In genomic region chr15:62119926-62120273, GRCh38 we compare ENCODE assay signal across 13 cellular contexts. TPM values are rescaled to one million over a fixed set of nuclear protein-coding genes. Genes with fewer than 3 reads are reported as not detected.
DNase-seq lines count a peak whose midpoint lies in the region; ATAC-seq, FAIRE-seq and TF ChIP-seq lines count a peak whose summit lies in the region.
"Had no signal": no experiment of that assay in that cellular context is flagged by ENCODE, and none has a peak within 500 bp of the region (broad histone marks: within the 10 kb centered on the region; RNA-seq: fewer than 3 reads in every experiment).

No MANE protein-coding gene starts in this region.

- no peak for TF ChIP-seq RAD21 in K562 (CRISPR knock-in tag; conservative IDR thresholded peaks at IDR 0.05 in 1 of 2, IDR thresholded peaks at IDR 0.05 in 1 of 2)

- H3K9ac ChIP-seq in K562 (ENCODE audit: insufficient read depth in 1 of 2, low read depth in 2 of 2, low read length in 2 of 2), result no peak overlapping the region

- no peak overlapping the region for H2AFZ ChIP-seq in K562 (ENCODE audit: low read depth, low read length)
- no peak overlapping the region for H2AFZ ChIP-seq in osteoblast (ENCODE audit: low read length)

- peak overlapping the region; percentile 87 for H3K27ac ChIP-seq in A673 (ENCODE audit: low read depth, low read length, poor library complexity, severe bottlenecking)
- no peak overlapping the region for H3K27ac ChIP-seq in K562 (ENCODE audit: extremely low read depth, low read depth, low read length)
- H3K27ac ChIP-seq in osteoblast (ENCODE audit: low read depth, low read length), result peak overlapping the region; percentile 78

- no peak for FAIRE-seq in K562 (lab: Jason Lieb, UNC)

- POLR2A ChIA-PET in A673 (lab: Charles Lee; ENCODE audit: low non-redundant PET), result no interaction called here
- POLR2A ChIA-PET in K562 (lab: Yijun Ruan, JAX), result no interaction called here

- peaks cover 82% of the 10 kb centered on the region for H3K4me1 Mint-ChIP-seq in Calu3 (ENCODE audit: low read depth, unreplicated experiment)
- peaks cover 11 to 35% of the 10 kb centered on the region in 2 donors for H3K4me1 Mint-ChIP-seq in effector memory CD8-positive, alpha-beta T cell (ENCODE audit: low read depth in 2 of 2)

- H3K27ac Mint-ChIP-seq in Calu3 (ENCODE audit: unreplicated experiment), result peak overlapping the region; percentile 69
- peak overlapping the region in 1 of 2 donors; percentile 95 for H3K27ac Mint-ChIP-seq in effector memory CD8-positive, alpha-beta T cell

- DNase-seq in A673 (ENCODE audit: low spot score) (no peak), Calu3 (no peak), K562 (ENCODE audit: extremely low read depth in 1 of 4, low spot score in 3 of 4) (no peak), osteoblast (ENCODE audit: insufficient read length, low spot score, missing footprints) (no peak), occipital lobe (lab: John Stamatoyannopoulos, UW) (no peak)
- no peak for DNase-seq in stimulated activated CD4-positive, alpha-beta T cell treated with anti-CD3 and anti-CD28 coated beads, Interleukin-1b, Interleukin-23, amount 100 ng/mL, for 48 hours
- DNase-seq in effector memory CD8-positive, alpha-beta T cell, result no peak
- DNase-seq: activated CD8-positive, alpha-beta memory T cell treated with anti-CD3 and anti-CD28 coated beads, Interleukin-2, amount 50 U/mL, for 4 hours; Karpas-422; naive B cell; NCI-H2081 treated with DMSO at 0.1 percent for 48 hours; stimulated activated CD4-positive, alpha-beta T cell treated with anti-CD3 and anti-CD28 coated beads, Interleukin-12 subunit alpha, Interleukin-12 subunit beta, amount 100 ng/mL, for 4 hours had no signal

- H3K9me3 ChIP-seq in A673 (ENCODE audit: low read depth, low read length, poor library complexity, severe bottlenecking), result no peaks in the 10 kb centered on the region
- H3K9me3 ChIP-seq in K562 (replicated peaks; ENCODE audit: control insufficient read depth, insufficient read depth, low read depth, low read length), result no peaks in the 10 kb centered on the region
- no peaks in the 10 kb centered on the region for H3K9me3 ChIP-seq in osteoblast (ENCODE audit: low read depth, low read length)

- H3K9me3 Mint-ChIP-seq in Calu3 (ENCODE audit: low read depth, unreplicated experiment), result peaks cover 5% of the 10 kb centered on the region
- H3K9me3 Mint-ChIP-seq in effector memory CD8-positive, alpha-beta T cell, result no peaks in the 10 kb centered on the region
- H3K9me3 Mint-ChIP-seq: naive B cell had no signal

- H3K4me1 ChIP-seq in A673 (ENCODE audit: insufficient read depth, low read length, poor library complexity, severe bottlenecking) (peaks cover 40% of the 10 kb centered on the region), K562 (replicated peaks in 1 of 2; ENCODE audit: control insufficient read depth in 2 of 2, insufficient read depth in 2 of 2, low read length in 2 of 2) (peaks cover 0 to 6% of the 10 kb centered on the region in 2 experiments; a peak in 2 of 5 replicates), osteoblast (ENCODE audit: insufficient read depth, low read length) (peaks cover 13% of the 10 kb centered on the region)

- TF ChIP-seq CTCF in A673 (conservative IDR thresholded peaks at IDR 0.05; ENCODE audit: low read depth, low read length) (no peak), Calu3 (IDR thresholded peaks at IDR 0.05; ENCODE audit: unreplicated experiment) (no peak), K562 (IDR thresholded peaks at IDR 0.05 in 2 of 3, conservative IDR thresholded peaks at IDR 0.05 in 1 of 3; ENCODE audit: insufficient read depth in 2 of 3, low read depth in 1 of 3, low read length in 3 of 3) (no peak), osteoblast (IDR thresholded peaks at IDR 0.05; ENCODE audit: extremely low read depth, low read depth, low read length) (no peak)

- ATAC-seq in K562, result no peak
- ATAC-seq in effector memory CD8-positive, alpha-beta T cell (replicated peaks), result no peak
- no peak for ATAC-seq in GM18909 (IDR thresholded peaks at IDR 0.05; ENCODE audit: poor library complexity, unreplicated experiment)

- no peak for TF ChIP-seq POLR2A in K562 (conservative IDR thresholded peaks at IDR 0.05)

- peaks cover 16% of the 10 kb centered on the region for H3K36me3 Mint-ChIP-seq in Calu3 (ENCODE audit: insufficient read depth, unreplicated experiment)
- H3K36me3 Mint-ChIP-seq in effector memory CD8-positive, alpha-beta T cell (ENCODE audit: insufficient read depth), result peaks cover 3% of the 10 kb centered on the region
- H3K36me3 Mint-ChIP-seq: naive B cell had no signal

- CTCF ChIA-PET in A673 (lab: Charles Lee), result no interaction called here
- CTCF ChIA-PET in Calu3 (lab: Charles Lee), result interaction anchor here (1.0 to 1.1 kb wide), 2 partner anchors 51 to 135 kb away, joined by 6 to 7 read pairs; no protein-coding TSS in a partner anchor
- CTCF ChIA-PET in K562 (lab: Yijun Ruan, JAX; ENCODE audit: low intra/inter-chr PET ratio), result no interaction called here

- H3K4me2 ChIP-seq in K562 (ENCODE audit: insufficient read depth, low read length) (no peak overlapping the region), osteoblast (ENCODE audit: insufficient read depth, low read length) (peak overlapping the region; percentile 74)

- no peaks in the 10 kb centered on the region for H3K27me3 Mint-ChIP-seq in Calu3 (ENCODE audit: unreplicated experiment)
- peaks cover 15 to 33% of the 10 kb centered on the region in 2 donors for H3K27me3 Mint-ChIP-seq in effector memory CD8-positive, alpha-beta T cell

- TF ChIP-seq EP300 in K562 (IDR thresholded peaks at IDR 0.05; ENCODE audit: low read length), result no peak

- H3K4me3 ChIP-seq in A673 (ENCODE audit: low read depth, low read length, poor library complexity, severe bottlenecking), result no peak overlapping the region
- H3K4me3 ChIP-seq in K562, result no peak overlapping the region
- H3K4me3 ChIP-seq in osteoblast (ENCODE audit: insufficient read depth, low read length), result no peak overlapping the region

- H3K36me3 ChIP-seq in A673 (ENCODE audit: insufficient read depth, low read length, poor library complexity, severe bottlenecking) (no peaks in the 10 kb centered on the region), K562 (ENCODE audit: control insufficient read depth, insufficient read depth, low read length) (no peaks in the 10 kb centered on the region), osteoblast (ENCODE audit: insufficient read depth, low read length) (no peaks in the 10 kb centered on the region)

- WGBS in K562 (ENCODE audit: insufficient coverage, low coverage, missing lambda C conversion rate), result 39% methylated on average over 3 of the region's 3 CpGs

- H3K27me3 ChIP-seq in A673 (replicated peaks; ENCODE audit: insufficient read depth, low read depth, low read length, poor library complexity), result no peaks in the 10 kb centered on the region
- peaks cover 7 to 17% of the 10 kb centered on the region in 2 experiments; a peak in 4 of 5 replicates for H3K27me3 ChIP-seq in K562 (ENCODE audit: control insufficient read depth in 2 of 2, insufficient read depth in 2 of 2, low read length in 2 of 2)
- no peaks in the 10 kb centered on the region for H3K27me3 ChIP-seq in osteoblast (ENCODE audit: insufficient read depth, low read length)

- H3K9me1 ChIP-seq in K562 (ENCODE audit: control insufficient read depth, insufficient read depth, low read length), result no peaks in the 10 kb centered on the region

- no peak overlapping the region for H3K4me3 Mint-ChIP-seq in Calu3 (ENCODE audit: low read depth, unreplicated experiment)
- peak overlapping the region in 1 of 2 donors; percentile 40 for H3K4me3 Mint-ChIP-seq in effector memory CD8-positive, alpha-beta T cell
- H3K4me3 Mint-ChIP-seq: naive B cell had no signal

- in situ Hi-C loops in K562 (cut with MboI), result no loop called here

- intact Hi-C loops in A673 (cut with micrococcal nuclease; ENCODE audit: unreplicated experiment) (no loop called here), Calu3 (cut with micrococcal nuclease; ENCODE audit: unreplicated experiment) (loop anchor here (5.0 kb wide), 1 partner anchor 87 kb away; no protein-coding TSS in a partner anchor), K562 (cut with micrococcal nuclease) (no loop called here)

- BruUV-seq in A673 (replicated peaks; lab: Mats Ljungman, UMichigan) (no TSS peak), Calu3 (replicated peaks; lab: Mats Ljungman, UMichigan) (no TSS peak), K562 (replicated peaks; lab: Mats Ljungman, UMichigan) (no TSS peak)

- H4K20me1 ChIP-seq in K562 (replicated peaks; ENCODE audit: control insufficient read depth, insufficient read depth, low read length) (no peaks in the 10 kb centered on the region), osteoblast (ENCODE audit: insufficient read depth, low read length) (no peaks in the 10 kb centered on the region)

- H3K79me2 ChIP-seq in K562 (ENCODE audit: control insufficient read depth, insufficient read depth, low read length) (no peaks in the 10 kb centered on the region), osteoblast (ENCODE audit: insufficient read depth, low read length) (no peaks in the 10 kb centered on the region)

RNA-seq across cellular contexts. Expression of gene C2CD4B, which starts 45.2 kb away (rescaled TPM):
- total RNA-seq in A673 (2021) (0.54 and 0.70 TPM in 2 replicates), Calu3 (2022) (18.8 and 29.9 TPM in 2 replicates), K562 (2014; rRNA removed) (not detected in 2 replicates), K562 (2014; rRNA removed; fragmentation: Illumina TruSeq; extraction: Trizol) (not detected in 2 replicates), K562 (2015; rRNA removed; fragmentation: Illumina TruSeq; extraction: Trizol) (not detected in 2 replicates), K562 (2021) (not detected in 2 replicates), osteoblast (not detected in 2 replicates), occipital lobe (0.94 TPM)
- not detected in 2 replicates for total RNA-seq in K562 (2011; cell fraction: chromatin; rRNA removed; ENCODE audit: low replicate concordance)
- not detected in 2 replicates for total RNA-seq in K562 (2011; cell fraction: nucleolus; rRNA removed)
- total RNA-seq in K562 (2011; cell fraction: nucleoplasm; rRNA removed), result not detected in 2 replicates
- polyA plus RNA-seq in K562 (2011; rRNA removed) (not detected in 2 replicates), K562 (2014; fragmentation: Illumina TruSeq; extraction: Trizol) (not detected in 2 replicates), K562 (2014; fragmentation: Nextera tagmentation; extraction: Ambion mirVana) (not detected), K562 (2014; rRNA removed) (0.11 TPM in 1 of 2 replicates, not detected in the other)
- polyA plus RNA-seq in K562 (2011; cell fraction: cytosol; rRNA removed), result not detected in 2 replicates
- polyA plus RNA-seq in K562 (2011; cell fraction: nucleus; rRNA removed), result not detected in 2 replicates
- polyA plus RNA-seq in K562 (2012), result 0.11 TPM in 1 of 2 replicates, not detected in the other
- polyA minus RNA-seq in K562 (2011; rRNA and poly(A)+ RNA removed), result not detected in 2 replicates
- polyA minus RNA-seq in K562 (2011; cell fraction: cytosol; rRNA and poly(A)+ RNA removed), result not detected in 2 replicates
- not detected in 2 replicates for polyA minus RNA-seq in K562 (2011; cell fraction: nucleus; rRNA and poly(A)+ RNA removed)

RNA-seq across cellular contexts. Expression of gene C2CD4A, which starts 53.1 kb away (rescaled TPM):
- total RNA-seq in A673 (2021), result 0.22 and 0.34 TPM in 2 replicates
- total RNA-seq in Calu3 (2022), result 17.1 and 17.6 TPM in 2 replicates
- not detected in 2 replicates for total RNA-seq in K562 (2011; cell fraction: chromatin; rRNA removed; ENCODE audit: low replicate concordance)
- total RNA-seq in K562 (2011; cell fraction: nucleolus; rRNA removed), result not detected in 2 replicates
- not detected in 2 replicates for total RNA-seq in K562 (2011; cell fraction: nucleoplasm; rRNA removed)
- not detected in 2 replicates for total RNA-seq in K562 (2014; rRNA removed)
- not detected in 2 replicates for total RNA-seq in K562 (2014; rRNA removed; fragmentation: Illumina TruSeq; extraction: Trizol)
- total RNA-seq in K562 (2015; rRNA removed; fragmentation: Illumina TruSeq; extraction: Trizol), result not detected in 2 replicates
- not detected in 2 replicates for total RNA-seq in K562 (2021)
- polyA plus RNA-seq in K562 (2011; rRNA removed), result not detected in 2 replicates
- polyA plus RNA-seq in K562 (2011; cell fraction: cytosol; rRNA removed), result not detected in 2 replicates
- polyA plus RNA-seq in K562 (2011; cell fraction: nucleus; rRNA removed), result not detected in 2 replicates
- polyA plus RNA-seq in K562 (2012), result 0.03 TPM in 1 of 2 replicates, not detected in the other
- not detected in 2 replicates for polyA plus RNA-seq in K562 (2014; fragmentation: Illumina TruSeq; extraction: Trizol)
- polyA plus RNA-seq in K562 (2014; fragmentation: Nextera tagmentation; extraction: Ambion mirVana), result not detected
- polyA plus RNA-seq in K562 (2014; rRNA removed), result not detected in 2 replicates
- polyA minus RNA-seq in K562 (2011; rRNA and poly(A)+ RNA removed), result not detected in 2 replicates
- polyA minus RNA-seq in K562 (2011; cell fraction: cytosol; rRNA and poly(A)+ RNA removed), result not detected in 2 replicates
- polyA minus RNA-seq in K562 (2011; cell fraction: nucleus; rRNA and poly(A)+ RNA removed), result not detected in 2 replicates
- total RNA-seq in osteoblast, result under 0.01 TPM in 1 of 2 replicates, not detected in the other
- total RNA-seq in occipital lobe, result 0.16 TPM

RNA-seq across cellular contexts. Expression of gene VPS13C, which starts 59.7 kb away (rescaled TPM):
- total RNA-seq in A673 (2021) (30.7 and 31.0 TPM in 2 replicates), Calu3 (2022) (99.9 and 101 TPM in 2 replicates), K562 (2014; rRNA removed) (14.4 and 15.7 TPM in 2 replicates), K562 (2014; rRNA removed; fragmentation: Illumina TruSeq; extraction: Trizol) (20.7 and 21.9 TPM in 2 replicates), K562 (2015; rRNA removed; fragmentation: Illumina TruSeq; extraction: Trizol) (27.1 and 32.3 TPM in 2 replicates), K562 (2021) (22.3 and 23.3 TPM in 2 replicates), osteoblast (117 and 142 TPM in 2 replicates), occipital lobe (142 TPM)
- 34.3 and 156 TPM in 2 replicates for total RNA-seq in K562 (2011; cell fraction: chromatin; rRNA removed; ENCODE audit: low replicate concordance)
- 17.2 and 24.6 TPM in 2 replicates for total RNA-seq in K562 (2011; cell fraction: nucleolus; rRNA removed)
- 45.9 and 72.8 TPM in 2 replicates for total RNA-seq in K562 (2011; cell fraction: nucleoplasm; rRNA removed)
- polyA plus RNA-seq in K562 (2011; rRNA removed) (14.2 and 16.6 TPM in 2 replicates), K562 (2014; fragmentation: Illumina TruSeq; extraction: Trizol) (11.4 and 13.4 TPM in 2 replicates), K562 (2014; fragmentation: Nextera tagmentation; extraction: Ambion mirVana) (1 to 10 TPM; 5.2 to 8.0 TPM), K562 (2014; rRNA removed) (11.5 and 12.2 TPM in 2 replicates)
- polyA plus RNA-seq in K562 (2011; cell fraction: cytosol; rRNA removed), result 4.0 and 7.8 TPM in 2 replicates
- polyA plus RNA-seq in K562 (2011; cell fraction: nucleus; rRNA removed), result 24.3 and 32.8 TPM in 2 replicates
- 9.0 and 14.4 TPM in 2 replicates for polyA plus RNA-seq in K562 (2012)
- 84.9 and 120 TPM in 2 replicates for polyA minus RNA-seq in K562 (2011; rRNA and poly(A)+ RNA removed)
- polyA minus RNA-seq in K562 (2011; cell fraction: cytosol; rRNA and poly(A)+ RNA removed), result 37.9 and 41.4 TPM in 2 replicates
- 84.8 and 219 TPM in 2 replicates for polyA minus RNA-seq in K562 (2011; cell fraction: nucleus; rRNA and poly(A)+ RNA removed)

Comparison
In these comparisons a context has a peak if more than half of its experiments do, and no peak if none do; other contexts are left out.
1. RNA of gene C2CD4B, which starts 45.2 kb away (total RNA-seq): 18.8 to 29.9 TPM in Calu3; 0.94 TPM in occipital lobe (single experiment), 0.54 to 0.70 TPM in A673, not detected in K562 and not detected in osteoblast; every median in the first group is over 10 times any median in the second.
2. RNA of gene C2CD4A, which starts 53.1 kb away (total RNA-seq): 17.1 to 17.6 TPM in Calu3; 0.22 to 0.34 TPM in A673, 0.16 TPM in occipital lobe (single experiment), not detected in K562 and under 0.01 TPM in osteoblast; every median in the first group is over 10 times any median in the second.